In genomic region chr20:57290178-57290484, GRCh38 we compare ENCODE assay signal across 26 cellular contexts. TPM values are rescaled to one million over a fixed set of nuclear protein-coding genes. Genes with fewer than 3 reads are reported as not detected.
"Had no signal": no experiment of that assay in that cellular context is flagged by ENCODE, and none has a peak within 500 bp of the region (broad histone marks: within the 10 kb centered on the region; RNA-seq: fewer than 3 reads in every experiment).

No MANE protein-coding gene starts in this region.

- H3K4me1 Mint-ChIP-seq: activated T-helper 17 cell treated with anti-CD3 and anti-CD28 coated beads, Interleukin-2, amount 50 U/mL, for 72 hours; stimulated activated effector memory CD8-positive, alpha-beta T cell treated with anti-CD3 and anti-CD28 coated beads, Interleukin-12 subunit alpha, Interleukin-12 subunit beta, amount 100 ng/mL, for 72 hours; stimulated activated naive CD8-positive, alpha-beta T cell treated with anti-CD3 and anti-CD28 coated beads, Interleukin-15, amount 100 ng/mL, for 72 hours had no signal

- H3K4me3 ChIP-seq: adrenal gland, ascending aorta, coronary artery, esophagus squamous epithelium, gastrocnemius medialis, lung, right lobe of liver, skin epidermis, suprapubic skin, vagina had no signal

- H3K36me3 Mint-ChIP-seq: activated naive CD8-positive, alpha-beta T cell; naive thymus-derived CD4-positive, alpha-beta T cell; stimulated activated effector memory CD8-positive, alpha-beta T cell treated with anti-CD3 and anti-CD28 coated beads, Interleukin-12 subunit alpha, Interleukin-12 subunit beta, amount 100 ng/mL, for 72 hours had no signal

- H3K36me3 ChIP-seq: adrenal gland, ascending aorta, esophagus squamous epithelium, gastrocnemius medialis, right lobe of liver, suprapubic skin, vagina had no signal

- H3K9me3 Mint-ChIP-seq: activated T-helper 17 cell treated with anti-CD3 and anti-CD28 coated beads, Interleukin-2, amount 50 U/mL, for 72 hours; stimulated activated effector memory CD8-positive, alpha-beta T cell treated with anti-CD3 and anti-CD28 coated beads, Interleukin-12 subunit alpha, Interleukin-12 subunit beta, amount 100 ng/mL, for 72 hours; stimulated activated naive CD8-positive, alpha-beta T cell treated with anti-CD3 and anti-CD28 coated beads, Interleukin-15, amount 100 ng/mL, for 72 hours had no signal

- H3K27ac ChIP-seq: adrenal gland, ascending aorta, coronary artery, esophagus squamous epithelium, gastrocnemius medialis, parathyroid adenoma, right lobe of liver, suprapubic skin, vagina had no signal

- ATAC-seq: activated T-helper 17 cell treated with anti-CD3 and anti-CD28 coated beads, Interleukin-2, amount 50 U/mL, for 72 hours; gastrocnemius medialis; left lobe of liver; naive thymus-derived CD4-positive, alpha-beta T cell; right lobe of liver; stimulated activated effector memory CD8-positive, alpha-beta T cell treated with anti-CD3 and anti-CD28 coated beads, Interleukin-12 subunit alpha, Interleukin-12 subunit beta, amount 100 ng/mL, for 72 hours; stimulated activated naive CD8-positive, alpha-beta T cell treated with anti-CD3 and anti-CD28 coated beads, Interleukin-15, amount 100 ng/mL, for 72 hours had no signal

- H3K4me3 Mint-ChIP-seq: activated naive CD8-positive, alpha-beta T cell; activated T-helper 17 cell treated with anti-CD3 and anti-CD28 coated beads, Interleukin-2, amount 50 U/mL, for 72 hours; naive thymus-derived CD4-positive, alpha-beta T cell; stimulated activated effector memory CD8-positive, alpha-beta T cell treated with anti-CD3 and anti-CD28 coated beads, Interleukin-12 subunit alpha, Interleukin-12 subunit beta, amount 100 ng/mL, for 72 hours; stimulated activated naive CD8-positive, alpha-beta T cell treated with anti-CD3 and anti-CD28 coated beads, Interleukin-15, amount 100 ng/mL, for 72 hours had no signal

- H2AFZ ChIP-seq: parathyroid adenoma had no signal

- H3K4me1 ChIP-seq: adrenal gland, ascending aorta, gastrocnemius medialis, parathyroid adenoma, right lobe of liver had no signal

- H3K27me3 ChIP-seq: ascending aorta, right lobe of liver, vagina had no signal

- H3K79me2 ChIP-seq: parathyroid adenoma had no signal

- H3K9me3 ChIP-seq: adrenal gland, ascending aorta, esophagus squamous epithelium, gastrocnemius medialis, right lobe of liver, suprapubic skin, vagina had no signal

- H3K9ac ChIP-seq: parathyroid adenoma had no signal

- DNase-seq: activated CD4-positive, alpha-beta T cell treated with anti-CD3 and anti-CD28 coated beads for 1 hour; activated naive CD4-positive, alpha-beta T cell; activated T-cell treated with anti-CD3 and anti-CD28 coated beads, Interleukin-2, amount 50 U/mL, for 1 hour; adrenal gland; cerebellar nuclear complex; esophagus squamous epithelium; gastrocnemius medialis; naive thymus-derived CD4-positive, alpha-beta T cell; right lobe of liver; stimulated activated CD4-positive, alpha-beta T cell treated with anti-CD3 and anti-CD28 coated beads, Interleukin-1b, Interleukin-23, amount 100 ng/mL, for 48 hours; stimulated activated naive CD8-positive, alpha-beta T cell treated with anti-CD3 and anti-CD28 coated beads, Interleukin-15, amount 100 ng/mL, for 72 hours; T-helper 9 cell had no signal

- H3K27ac Mint-ChIP-seq: activated naive CD8-positive, alpha-beta T cell; activated T-helper 17 cell treated with anti-CD3 and anti-CD28 coated beads, Interleukin-2, amount 50 U/mL, for 72 hours; naive thymus-derived CD4-positive, alpha-beta T cell; stimulated activated effector memory CD8-positive, alpha-beta T cell treated with anti-CD3 and anti-CD28 coated beads, Interleukin-12 subunit alpha, Interleukin-12 subunit beta, amount 100 ng/mL, for 72 hours; stimulated activated naive CD8-positive, alpha-beta T cell treated with anti-CD3 and anti-CD28 coated beads, Interleukin-15, amount 100 ng/mL, for 72 hours had no signal

RNA-seq across cellular contexts. Expression of gene BMP7, which starts 23.7 kb away (rescaled TPM):
- total RNA-seq: activated T-helper 17 cell treated with anti-CD3 and anti-CD28 coated beads, Interleukin-2, amount 50 U/mL, for 72 hours; ascending aorta; bronchial epithelial cell; naive thymus-derived CD4-positive, alpha-beta T cell; right lobe of liver; T-helper 1 cell treated with Interleukin-12 subunit alpha and Interleukin-12 subunit beta and Interleukin-4 antibody, amounts not matched to agents 30 ng/mL and 1 ng/mL, for 36 hours had no signal

RNA-seq across cellular contexts. Expression of gene SPO11, which starts 39.5 kb away (rescaled TPM):
- total RNA-seq: activated T-helper 17 cell treated with anti-CD3 and anti-CD28 coated beads, Interleukin-2, amount 50 U/mL, for 72 hours; adrenal gland; ascending aorta; bronchial epithelial cell; esophagus squamous epithelium; gastrocnemius medialis; left lobe of liver; lung; mesenteric fat pad; naive thymus-derived CD4-positive, alpha-beta T cell; right lobe of liver; suprapubic skin; T-helper 1 cell treated with Interleukin-12 subunit alpha and Interleukin-12 subunit beta and Interleukin-4 antibody, amounts not matched to agents 30 ng/mL and 1 ng/mL, for 36 hours; vagina had no signal
